ENCODE assay signal across 8 cellular contexts in genomic region chr7:2632717-2633537, GRCh38. TPM values are rescaled to one million over a fixed set of nuclear protein-coding genes. Genes with fewer than 3 reads are reported as not detected.
DNase-seq lines count a peak whose midpoint lies in the region; ATAC-seq and TF ChIP-seq lines count a peak whose summit lies in the region.

No MANE protein-coding gene starts in this region.

- no peaks in the 10 kb centered on the region for H3K27me3 ChIP-seq in dorsolateral prefrontal cortex

- no peak for ATAC-seq in HG03571 (IDR thresholded peaks at IDR 0.05; ENCODE audit: unreplicated experiment)

- intact Hi-C loops in dorsolateral prefrontal cortex (cut with DNase I), result loop anchor here in 1 of 2 donors (5.0 kb wide), 1 partner anchor 66 kb away; no protein-coding TSS in a partner anchor

- H3K27ac ChIP-seq in dorsolateral prefrontal cortex, result peak overlapping the region in 58 of 59 donors; percentile 19 to 95 (median 84)

- no peak for TF ChIP-seq CTCF in dorsolateral prefrontal cortex (IDR thresholded peaks at IDR 0.05 in 54 of 56, conservative IDR thresholded peaks at IDR 0.05 in 2 of 56; ENCODE audit: low read depth in 1 of 56, partially characterized antibody in 56 of 56)

- peak; percentile 82 for DNase-seq in activated effector memory CD4-positive, alpha-beta T cell treated with anti-CD3 and anti-CD28 coated beads, Interleukin-2, amount 50 U/mL, for 16 hours
- DNase-seq in activated effector memory CD4-positive, alpha-beta T cell treated with Interleukin-2 at 50 U/mL for 16 hours, result no peak
- DNase-seq in NCI-H146 treated with DMSO at 0.1 percent for 48 hours (lab: John Stamatoyannopoulos, UW; ENCODE audit: unreplicated experiment) (peak; percentile 62), dorsolateral prefrontal cortex (peak in 3 of 10 donors; percentile 64 to 76 (median 72)), lung microvascular endothelial cell (ENCODE audit: low read depth in 2 of 2) (peak; percentile 72 to 81)
- peak; percentile 34 to 36 for DNase-seq in activated CD4-positive, alpha-beta T cell treated with anti-CD3 and anti-CD28 coated beads for 24 hours (ENCODE audit: low read depth in 2 of 2)
- DNase-seq in stimulated activated CD8-positive, alpha-beta memory T cell treated with anti-CD3 and anti-CD28 coated beads, Interleukin-4, amount 100 ng/mL, for 48 hours, result peak; percentile 73

- H3K4me3 ChIP-seq in dorsolateral prefrontal cortex, result peak overlapping the region; percentile 62 to 92 (median 83)

RNA-seq across cellular contexts. Expression of gene TTYH3, which starts 1.1 kb away (rescaled TPM):
- 100 to 1,000 TPM in 10 of 120 experiments, 10 to 100 TPM in 110; 43.5 to 134 (median 75.1) TPM for total RNA-seq in dorsolateral prefrontal cortex
- total RNA-seq in lung microvascular endothelial cell, result 35.1 and 48.0 TPM in 2 replicates

RNA-seq across cellular contexts. Expression of gene AMZ1, which starts 55.1 kb away (rescaled TPM):
- total RNA-seq in dorsolateral prefrontal cortex (10 to 100 TPM in 74 of 120 experiments, 1 to 10 TPM in 46; 6.1 to 23.5 (median 11.7) TPM), lung microvascular endothelial cell (under 0.01 TPM in 1 of 2 replicates, not detected in the other)
